8 cellular contexts compared by ENCODE assay signal in the genomic region with DNA sequence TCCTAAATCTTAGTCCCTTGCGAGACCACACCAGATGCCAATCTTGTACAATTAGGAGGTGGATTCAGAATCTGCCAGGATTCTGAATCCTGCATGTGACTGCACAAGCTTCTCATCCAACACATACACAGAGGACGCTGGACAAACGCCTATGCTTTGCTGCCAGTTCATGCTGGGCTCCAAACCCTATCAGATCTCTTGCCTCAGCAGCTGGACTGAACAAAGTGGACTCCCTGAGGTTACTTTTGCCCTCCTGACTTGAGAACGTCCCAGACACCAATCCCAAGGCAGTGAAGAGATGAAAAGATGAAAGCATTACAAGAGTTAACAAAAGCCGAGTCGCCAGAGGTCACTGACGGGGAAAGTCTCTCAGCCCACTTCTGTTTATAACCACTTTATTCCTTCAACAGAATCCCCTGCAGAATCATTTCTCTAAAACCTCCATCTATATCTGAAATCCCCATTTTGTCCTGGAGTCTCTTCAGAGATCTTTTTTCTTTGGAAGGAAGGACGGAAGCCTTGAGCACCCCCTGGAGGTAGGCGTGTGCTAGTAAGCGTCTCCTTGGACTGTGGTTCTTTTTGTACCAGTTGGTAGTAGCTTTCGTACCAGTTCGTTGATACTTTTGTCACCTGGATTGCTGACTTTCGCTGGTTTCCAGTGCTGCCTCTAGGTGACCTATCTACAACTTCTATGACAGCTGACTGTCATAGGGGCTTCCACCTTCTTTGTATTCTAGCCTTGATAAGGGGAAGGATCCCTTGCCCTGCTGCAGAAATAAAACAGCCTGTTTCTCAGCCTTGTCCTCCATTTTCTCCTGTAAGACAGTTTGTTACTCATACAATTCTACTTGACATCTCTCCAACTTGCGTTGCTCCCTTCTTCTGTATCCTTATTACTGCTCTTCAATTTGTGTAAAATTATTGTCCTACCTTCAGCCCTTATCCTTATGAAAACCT. TPM values are rescaled to one million over a fixed set of nuclear protein-coding genes. Genes with fewer than 3 reads are reported as not detected.
A peak's percentile ranks its signal among the peaks of the same experiment; 100 is the strongest.
DNase-seq lines count a peak whose midpoint lies in the region; ATAC-seq and TF ChIP-seq lines count a peak whose summit lies in the region.

No MANE protein-coding gene starts in this region.

- peaks cover 3% of the 10 kb centered on the region for H3K27me3 ChIP-seq in effector memory CD4-positive, alpha-beta T cell (replicated peaks; ENCODE audit: control insufficient read depth, insufficient read depth, low read length, poor library complexity, severe bottlenecking)
- peaks cover 0 to 7% of the 10 kb centered on the region in 2 experiments for H3K27me3 ChIP-seq in mesenchymal stem cell (ENCODE audit: control insufficient read depth in 1 of 2, insufficient read depth in 1 of 2, low read length in 2 of 2)

- H3K36me3 ChIP-seq in effector memory CD4-positive, alpha-beta T cell (ENCODE audit: control insufficient read depth, insufficient read depth, low read length) = no peaks in the 10 kb centered on the region
- no peaks in the 10 kb centered on the region for H3K36me3 ChIP-seq in mesenchymal stem cell (ENCODE audit: control insufficient read depth in 1 of 2, insufficient read depth in 2 of 2, low read depth in 1 of 2, low read length in 2 of 2)

- intact Hi-C loops in activated CD4-positive, alpha-beta T cell treated with anti-CD3 and anti-CD28 coated beads, Interleukin-2, amount 10 ng/mL, durations not matched to agents 24 days and 14 days (cut with micrococcal nuclease) = loop anchor here (1.0 to 10.0 kb wide), 7 partner anchors 10 to 466 kb away; a partner anchor contains a TSS

- no peak overlapping the region for H2BK15ac ChIP-seq in mesenchymal stem cell (ENCODE audit: low read depth, poor library complexity, severe bottlenecking)

- peak overlapping the region; percentile 44 for H3K4me2 ChIP-seq in mesenchymal stem cell (ENCODE audit: low read length, poor library complexity, severe bottlenecking)

- no peak overlapping the region for H3K23ac ChIP-seq in mesenchymal stem cell (ENCODE audit: low read length in 2 of 2)

- no peak overlapping the region for H3K4ac ChIP-seq in mesenchymal stem cell (ENCODE audit: low read depth in 1 of 2, low read length in 2 of 2)

- 56% methylated on average over 14 of the region's 14 CpGs for WGBS in mesenchymal stem cell

- H3K27me3 Mint-ChIP-seq in activated CD4-positive, alpha-beta T cell treated with anti-CD3 and anti-CD28 coated beads, Interleukin-2, amount 10 ng/mL, durations not matched to agents 24 days and 14 days = no peaks in the 10 kb centered on the region

- H3K27ac ChIP-seq in effector memory CD4-positive, alpha-beta T cell (ENCODE audit: insufficient read depth, low read length, poor library complexity, severe bottlenecking) = no peak overlapping the region
- H3K27ac ChIP-seq in mesenchymal stem cell (ENCODE audit: low read length, poor library complexity, severe bottlenecking) = no peak overlapping the region

- peak; percentile 94 for TF ChIP-seq CTCF in AG09319 (IDR thresholded peaks at IDR 0.05; ENCODE audit: low read depth, low read length)

- no peaks in the 10 kb centered on the region for H3K9me3 ChIP-seq in effector memory CD4-positive, alpha-beta T cell (ENCODE audit: control insufficient read depth, low read length)
- no peaks in the 10 kb centered on the region for H3K9me3 ChIP-seq in mesenchymal stem cell (ENCODE audit: control insufficient read depth, low read length)

- no peak overlapping the region for H2BK120ac ChIP-seq in mesenchymal stem cell (ENCODE audit: low read depth, low read length)

- peak overlapping the region; percentile 31 for H3K4me3 ChIP-seq in effector memory CD4-positive, alpha-beta T cell (ENCODE audit: insufficient read depth, low read depth, low read length, poor library complexity, severe bottlenecking)
- peak overlapping the region in 1 of 2 experiments; percentile 64 for H3K4me3 ChIP-seq in mesenchymal stem cell (ENCODE audit: insufficient read depth in 1 of 2, low read depth in 1 of 2, low read length in 2 of 2)

- no peak overlapping the region for H4K91ac ChIP-seq in mesenchymal stem cell (ENCODE audit: low read length)

- peak overlapping the region; percentile 84 for H3K27ac Mint-ChIP-seq in activated CD4-positive, alpha-beta T cell treated with anti-CD3 and anti-CD28 coated beads, Interleukin-2, amount 10 ng/mL, durations not matched to agents 24 days and 14 days

- peaks cover 15% of the 10 kb centered on the region for H3K9me3 Mint-ChIP-seq in activated CD4-positive, alpha-beta T cell treated with anti-CD3 and anti-CD28 coated beads, Interleukin-2, amount 10 ng/mL, durations not matched to agents 24 days and 14 days

- ATAC-seq in GM18873 (IDR thresholded peaks at IDR 0.05; ENCODE audit: low FRiP score, unreplicated experiment) = peak; percentile 39
- ATAC-seq in HG03196 (IDR thresholded peaks at IDR 0.05; ENCODE audit: unreplicated experiment) = peak; percentile 38

- DNase-seq in AG09319 (ENCODE audit: extremely low read depth, low read depth) (peak; percentile 41), NCI-H446 treated with DMSO at 0.1 percent for 48 hours (lab: John Stamatoyannopoulos, UW) (peak; percentile 26), mesenchymal stem cell (peak; percentile 73)
- peak; percentile 89 for DNase-seq in activated CD4-positive, alpha-beta T cell treated with anti-CD3 and anti-CD28 coated beads, Interleukin-2, amount 10 ng/mL, durations not matched to agents 24 days and 14 days
- peak; percentile 16 to 40 (median 27) for DNase-seq in effector memory CD4-positive, alpha-beta T cell
- DNase-seq in stimulated activated CD8-positive, alpha-beta memory T cell treated with anti-CD3 and anti-CD28 coated beads, Interleukin-15, amount 100 ng/mL, for 48 hours (ENCODE audit: low read depth in 2 of 2) = peak; percentile 55 to 58

- H3K14ac ChIP-seq in mesenchymal stem cell (ENCODE audit: low read length in 2 of 2) = no peak overlapping the region

- H2BK12ac ChIP-seq in mesenchymal stem cell (ENCODE audit: low read length in 2 of 2) = no peak overlapping the region

- no peak overlapping the region for H2AFZ ChIP-seq in mesenchymal stem cell (ENCODE audit: low read depth, low read length)

- no peak overlapping the region for H2BK5ac ChIP-seq in mesenchymal stem cell (ENCODE audit: low read depth, low read length, poor library complexity, severe bottlenecking)

- H3K9ac ChIP-seq in mesenchymal stem cell (ENCODE audit: low read length) = peak overlapping the region; percentile 79

- peak overlapping the region in 1 of 2 experiments; percentile 10 for H3K18ac ChIP-seq in mesenchymal stem cell (ENCODE audit: low read depth in 1 of 2, low read length in 2 of 2)

- H3K4me3 Mint-ChIP-seq in activated CD4-positive, alpha-beta T cell treated with anti-CD3 and anti-CD28 coated beads, Interleukin-2, amount 10 ng/mL, durations not matched to agents 24 days and 14 days = peak overlapping the region; percentile 70

- H3K79me1 ChIP-seq in mesenchymal stem cell (replicated peaks; ENCODE audit: low read length, poor library complexity, severe bottlenecking) = peaks cover 4% of the 10 kb centered on the region

- no peak overlapping the region for H2AK5ac ChIP-seq in mesenchymal stem cell (ENCODE audit: low read length, severe bottlenecking)

- no peaks in the 10 kb centered on the region for H3K4me1 ChIP-seq in effector memory CD4-positive, alpha-beta T cell (ENCODE audit: control insufficient read depth, insufficient read depth, low read length, poor library complexity, severe bottlenecking)
- no peaks in the 10 kb centered on the region for H3K4me1 ChIP-seq in mesenchymal stem cell (ENCODE audit: control insufficient read depth, insufficient read depth, low read depth, low read length)

- peaks cover 59% of the 10 kb centered on the region for H3K4me1 Mint-ChIP-seq in activated CD4-positive, alpha-beta T cell treated with anti-CD3 and anti-CD28 coated beads, Interleukin-2, amount 10 ng/mL, durations not matched to agents 24 days and 14 days

- H3K36me3 Mint-ChIP-seq in activated CD4-positive, alpha-beta T cell treated with anti-CD3 and anti-CD28 coated beads, Interleukin-2, amount 10 ng/mL, durations not matched to agents 24 days and 14 days (ENCODE audit: low read depth) = peaks cover 8% of the 10 kb centered on the region

- H4K8ac ChIP-seq in mesenchymal stem cell (ENCODE audit: low read length) = peak overlapping the region; percentile 8

RNA-seq across cellular contexts. Expression of a gene that starts 26.1 kb away (rescaled TPM):
- total RNA-seq in activated CD4-positive, alpha-beta T cell treated with anti-CD3 and anti-CD28 coated beads, Interleukin-2, amount 10 ng/mL, durations not matched to agents 24 days and 14 days = 269 TPM in 2 replicates
- 7.9 TPM for polyA plus RNA-seq in mesenchymal stem cell (2013, experiment 1 of 2)
- 7.9 TPM for polyA plus RNA-seq in mesenchymal stem cell (2013, experiment 2 of 2)

Comparison
In these comparisons a context has a peak if more than half of its experiments do, and no peak if none do; other contexts are left out.
1. DNase-seq: peak in every context shown above with its lines; median percentile 89 in activated CD4-positive, alpha-beta T cell treated with anti-CD3 and anti-CD28 coated beads, Interleukin-2, amount 10 ng/mL, durations not matched to agents 24 days and 14 days; 73 in mesenchymal stem cell; 56 in stimulated activated CD8-positive, alpha-beta memory T cell treated with anti-CD3 and anti-CD28 coated beads, Interleukin-15, amount 100 ng/mL, for 48 hours; 41 in AG09319; 27 in effector memory CD4-positive, alpha-beta T cell; 26 in NCI-H446 treated with DMSO at 0.1 percent for 48 hours.